Comparison of ENCODE assay signal across 9 cellular contexts in genomic region chr1:148528591-148528990, GRCh38. TPM values are rescaled to one million over a fixed set of nuclear protein-coding genes. Genes with fewer than 3 reads are reported as not detected.
A peak's percentile ranks its signal among the peaks of the same experiment; 100 is the strongest.
DNase-seq lines count a peak whose midpoint lies in the region; ATAC-seq and TF ChIP-seq lines count a peak whose summit lies in the region.
"Not testable (repeated sequence)": the region's sequence is repeated elsewhere in the genome, so short reads cannot be mapped to it uniquely, and the experiment has no call there.
"Had no signal": no experiment of that assay in that cellular context is flagged by ENCODE, and none has a peak within 500 bp of the region (broad histone marks: within the 10 kb centered on the region; RNA-seq: fewer than 3 reads in every experiment).

No MANE protein-coding gene starts in this region.

- H3K27me3 Mint-ChIP-seq in Calu3 (ENCODE audit: unreplicated experiment); activated T-helper 17 cell treated with anti-CD3 and anti-CD28 coated beads, Interleukin-2, amount 50 U/mL, for 72 hours; neural progenitor cell (ENCODE audit: insufficient read depth, low read depth); stimulated activated naive B cell treated with anti-CD40 and anti-IgM and Interleukin-4, amounts not matched to agents 10 μg/mL and 1 μg/mL and 100 μg/mL, for 72 hours: not testable (repeated sequence)

- H3K4me2 ChIP-seq in hepatocyte: peak overlapping the region; percentile 66
- not testable (repeated sequence) for H3K4me2 ChIP-seq in neural progenitor cell

- DNase-seq in Calu3 (peak; percentile 68), dorsolateral prefrontal cortex (peak in 1 of 10 donors; percentile 63)
- DNase-seq in Peyer's patch; hepatocyte (ENCODE audit: low spot score); neural progenitor cell (ENCODE audit: low spot score): not testable (repeated sequence)
- peak; percentile 54 for DNase-seq in stimulated activated naive B cell treated with anti-CD40 and anti-IgM and Interleukin-4, amounts not matched to agents 10 μg/mL and 1 μg/mL and 100 μg/mL, for 72 hours

- not testable (repeated sequence) for H3K9ac ChIP-seq in neural progenitor cell

- intact Hi-C loops in Calu3 (cut with micrococcal nuclease; ENCODE audit: unreplicated experiment): loop anchor here (10.0 kb wide), 1 partner anchor 154 kb away; no protein-coding TSS in a partner anchor
- intact Hi-C loops in dorsolateral prefrontal cortex (cut with DNase I): not testable (repeated sequence)

- not testable (repeated sequence) for H4K20me1 ChIP-seq in hepatocyte (ENCODE audit: insufficient read depth, poor library complexity, severe bottlenecking); neural progenitor cell (ENCODE audit: low read depth)

- CTCF ChIA-PET in Calu3 (lab: Charles Lee): not testable (repeated sequence)

- H3K4me1 Mint-ChIP-seq in Calu3 (ENCODE audit: low read depth, unreplicated experiment); activated T-helper 17 cell treated with anti-CD3 and anti-CD28 coated beads, Interleukin-2, amount 50 U/mL, for 72 hours; neural progenitor cell; stimulated activated naive B cell treated with anti-CD40 and anti-IgM and Interleukin-4, amounts not matched to agents 10 μg/mL and 1 μg/mL and 100 μg/mL, for 72 hours: not testable (repeated sequence)

- not testable (repeated sequence) for H3K4me3 Mint-ChIP-seq in Calu3 (ENCODE audit: low read depth, unreplicated experiment); neural progenitor cell
- H3K4me3 Mint-ChIP-seq in activated T-helper 17 cell treated with anti-CD3 and anti-CD28 coated beads, Interleukin-2, amount 50 U/mL, for 72 hours: peak overlapping the region; percentile 67
- H3K4me3 Mint-ChIP-seq in stimulated activated naive B cell treated with anti-CD40 and anti-IgM and Interleukin-4, amounts not matched to agents 10 μg/mL and 1 μg/mL and 100 μg/mL, for 72 hours: peak overlapping the region in 1 of 2 donors; percentile 69

- H3K36me3 Mint-ChIP-seq in Calu3 (ENCODE audit: insufficient read depth, unreplicated experiment); activated T-helper 17 cell treated with anti-CD3 and anti-CD28 coated beads, Interleukin-2, amount 50 U/mL, for 72 hours (ENCODE audit: low read depth); neural progenitor cell; stimulated activated naive B cell treated with anti-CD40 and anti-IgM and Interleukin-4, amounts not matched to agents 10 μg/mL and 1 μg/mL and 100 μg/mL, for 72 hours: not testable (repeated sequence)

- H3K9me3 ChIP-seq in Peyer's patch; hepatocyte (ENCODE audit: low read depth); neural progenitor cell (ENCODE audit: low read depth): not testable (repeated sequence)

- TF ChIP-seq POLR2A in Peyer's patch (IDR thresholded peaks at IDR 0.05): not testable (repeated sequence)

- H3K36me3 ChIP-seq in Peyer's patch; hepatocyte (replicated peaks; ENCODE audit: insufficient read depth, low read depth); neural progenitor cell: not testable (repeated sequence)

- WGBS in hepatocyte (ENCODE audit: low lambda C conversion rate, missing lambda C conversion rate): 2% methylated on average over 7 of the region's 24 CpGs

- not testable (repeated sequence) for H3K9me3 Mint-ChIP-seq in Calu3 (ENCODE audit: low read depth, unreplicated experiment); activated T-helper 17 cell treated with anti-CD3 and anti-CD28 coated beads, Interleukin-2, amount 50 U/mL, for 72 hours; neural progenitor cell; stimulated activated naive B cell treated with anti-CD40 and anti-IgM and Interleukin-4, amounts not matched to agents 10 μg/mL and 1 μg/mL and 100 μg/mL, for 72 hours

- H3K4me3 ChIP-seq in Peyer's patch (peak overlapping the region; percentile 28 to 46 (median 38)), dorsolateral prefrontal cortex (peak overlapping the region in 43 of 59 donors; percentile 14 to 59 (median 45)), neural progenitor cell (peak overlapping the region; percentile 43)
- H3K4me3 ChIP-seq in hepatocyte: not testable (repeated sequence)

- not testable (repeated sequence) for H3K27me3 ChIP-seq in Peyer's patch, dorsolateral prefrontal cortex, hepatocyte, neural progenitor cell

- H3K27ac ChIP-seq in Peyer's patch (peak overlapping the region in 3 of 4 donors; percentile 9 to 52 (median 44)), dorsolateral prefrontal cortex (peak overlapping the region in 5 of 59 donors; percentile 13 to 69 (median 60)), hepatocyte (peak overlapping the region; percentile 24)
- not testable (repeated sequence) for H3K27ac ChIP-seq in neural progenitor cell

- ATAC-seq in activated T-helper 17 cell treated with anti-CD3 and anti-CD28 coated beads, Interleukin-2, amount 50 U/mL, for 72 hours (replicated peaks); stimulated activated naive B cell treated with anti-CD40 and anti-IgM and Interleukin-4, amounts not matched to agents 10 μg/mL and 1 μg/mL and 100 μg/mL, for 72 hours (replicated peaks): not testable (repeated sequence)

- H3K4me1 ChIP-seq in Peyer's patch; hepatocyte (ENCODE audit: insufficient read depth); neural progenitor cell: not testable (repeated sequence)

- H3K79me2 ChIP-seq in hepatocyte; neural progenitor cell (ENCODE audit: low read depth): not testable (repeated sequence)

- H3K27ac Mint-ChIP-seq in Calu3 (ENCODE audit: unreplicated experiment); activated T-helper 17 cell treated with anti-CD3 and anti-CD28 coated beads, Interleukin-2, amount 50 U/mL, for 72 hours; neural progenitor cell; stimulated activated naive B cell treated with anti-CD40 and anti-IgM and Interleukin-4, amounts not matched to agents 10 μg/mL and 1 μg/mL and 100 μg/mL, for 72 hours: not testable (repeated sequence)

- H3K9me2 ChIP-seq in hepatocyte (replicated peaks; ENCODE audit: insufficient read depth): not testable (repeated sequence)

- peak; percentile 29 for TF ChIP-seq CTCF in Calu3 (IDR thresholded peaks at IDR 0.05; ENCODE audit: unreplicated experiment)
- peak in 1 of 6 experiments; percentile 13 for TF ChIP-seq CTCF in Peyer's patch (IDR thresholded peaks at IDR 0.05)
- peak in 24 of 56 donors; percentile 6 to 41 (median 20) for TF ChIP-seq CTCF in dorsolateral prefrontal cortex (IDR thresholded peaks at IDR 0.05 in 54 of 56, conservative IDR thresholded peaks at IDR 0.05 in 2 of 56; ENCODE audit: low read depth in 1 of 56, partially characterized antibody in 56 of 56)
- TF ChIP-seq CTCF in hepatocyte (IDR thresholded peaks at IDR 0.05; ENCODE audit: poor library complexity): peak; percentile 20
- TF ChIP-seq CTCF in neural progenitor cell (IDR thresholded peaks at IDR 0.05): peak; percentile 7

- H3F3A ChIP-seq in neural progenitor cell (ENCODE audit: low read depth): not testable (repeated sequence)

- not testable (repeated sequence) for BruUV-seq in Calu3 (replicated peaks; lab: Mats Ljungman, UMichigan)

- H2AFZ ChIP-seq in hepatocyte; neural progenitor cell (replicated peaks): not testable (repeated sequence)

RNA-seq across cellular contexts. Expression of gene PPIAL4G, which starts 45.5 kb away (rescaled TPM):
- total RNA-seq in Calu3 (2022): not detected in 2 replicates
- total RNA-seq in Peyer's patch: not detected
- under 1 TPM; 0.15 to 0.40 TPM for total RNA-seq in activated T-helper 17 cell treated with anti-CD3 and anti-CD28 coated beads, Interleukin-2, amount 50 U/mL, for 72 hours
- 1 to 10 TPM in 5 of 120 experiments, under 1 TPM in 114, not detected in 1; 0.16 to 1.2 (median 0.52) TPM for total RNA-seq in dorsolateral prefrontal cortex
- 0.07 TPM in 1 of 2 replicates, not detected in the other for total RNA-seq in hepatocyte
- 0.10 TPM in 1 of 2 replicates, not detected in the other for polyA plus RNA-seq in hepatocyte
- total RNA-seq in neural progenitor cell (ENCODE audit: low replicate concordance): 0.03 and 0.09 TPM in 2 replicates
- total RNA-seq: body of pancreas, H9 had no signal
